Comparison of ENCODE assay signal across 25 cellular contexts in genomic region chr3:127440384-127440783, GRCh38.
"Had no signal": no experiment of that assay in that cellular context is flagged by ENCODE, and none has a peak within 500 bp of the region (broad histone marks: within the 10 kb centered on the region; RNA-seq: fewer than 3 reads in every experiment).

No MANE protein-coding gene starts in this region.

- H3K9me3 Mint-ChIP-seq: activated naive CD4-positive, alpha-beta T cell treated with anti-CD3 and anti-CD28 coated beads, Interleukin-2, amount 50 U/mL, for 24 hours; effector memory CD8-positive, alpha-beta T cell; naive B cell; T-cell had no signal

- H3K36me3 Mint-ChIP-seq: activated naive CD4-positive, alpha-beta T cell treated with anti-CD3 and anti-CD28 coated beads, Interleukin-2, amount 50 U/mL, for 24 hours; naive B cell; T-cell; WTC11 had no signal

- H3K4me3 Mint-ChIP-seq: activated CD4-positive, alpha-beta T cell treated with anti-CD3 and anti-CD28 coated beads for 36 hours; activated naive CD4-positive, alpha-beta T cell treated with anti-CD3 and anti-CD28 coated beads, Interleukin-2, amount 50 U/mL, for 24 hours; effector memory CD8-positive, alpha-beta T cell; naive B cell; T-cell; WTC11 had no signal

- H3K4me3 ChIP-seq: adrenal gland, left lung, tibial nerve had no signal

- FAIRE-seq: bronchial epithelial cell, islet of Langerhans had no signal

- H3K4me1 Mint-ChIP-seq: activated CD4-positive, alpha-beta T cell treated with anti-CD3 and anti-CD28 coated beads for 36 hours; activated naive CD4-positive, alpha-beta T cell treated with anti-CD3 and anti-CD28 coated beads, Interleukin-2, amount 50 U/mL, for 24 hours; naive B cell; T-cell had no signal

- ATAC-seq: activated CD4-positive, alpha-beta T cell treated with anti-CD3 and anti-CD28 coated beads for 36 hours; effector memory CD8-positive, alpha-beta T cell; foreskin keratinocyte; left lung; SK-N-SH treated with all-trans-retinoic acid at 6 μM for 48 hours; T-cell; WTC11 had no signal

- H3K4me1 ChIP-seq: adrenal gland, foreskin keratinocyte, left lung, tibial nerve had no signal

- H3K27ac ChIP-seq: adrenal gland, foreskin keratinocyte, left lung, tibial nerve had no signal

- DNase-seq: activated CD4-positive, alpha-beta T cell treated with anti-CD3 and anti-CD28 coated beads for 36 hours; activated CD4-positive, alpha-beta T cell treated with anti-CD3 and anti-CD28 coated beads, Interleukin-2, amount 50 U/mL, for 48 hours; activated effector memory CD4-positive, alpha-beta T cell treated with anti-CD3 and anti-CD28 coated beads, Interleukin-2, amount 50 U/mL, for 16 hours; activated T-cell treated with anti-CD3 and anti-CD28 coated beads, Interleukin-2, amount 50 U/mL, for 48 hours; dermis blood vessel endothelial cell; effector memory CD8-positive, alpha-beta T cell; foreskin keratinocyte; glutamatergic neuron; hippocampal formation; mammary epithelial cell; naive B cell; SIG-M5; stimulated activated CD4-positive, alpha-beta T cell treated with anti-CD3 and anti-CD28 coated beads, Interleukin-12 subunit alpha, Interleukin-12 subunit beta, amount 100 ng/mL, for 4 hours; stimulated activated CD4-positive, alpha-beta T cell treated with anti-CD3 and anti-CD28 coated beads, Interleukin-1b, Interleukin-23, amount 100 ng/mL, for 48 hours; stimulated activated naive CD4-positive, alpha-beta T cell treated with Interleukin-2 at 50 U/mL for 16 hours; substantia nigra; T-cell had no signal

- H3K9me3 ChIP-seq: adrenal gland, left lung, tibial nerve had no signal

- H3K36me3 ChIP-seq: adrenal gland, left lung, tibial nerve had no signal

- H3K27ac Mint-ChIP-seq: activated CD4-positive, alpha-beta T cell treated with anti-CD3 and anti-CD28 coated beads for 36 hours; activated naive CD4-positive, alpha-beta T cell treated with anti-CD3 and anti-CD28 coated beads, Interleukin-2, amount 50 U/mL, for 24 hours; effector memory CD8-positive, alpha-beta T cell; naive B cell; T-cell; WTC11 had no signal

- H3K27me3 ChIP-seq: left lung, tibial nerve had no signal
